In genomic region chr10:14579405-14579804, GRCh38 we compare ENCODE assay signal across 15 cellular contexts.
DNase-seq lines count a peak whose midpoint lies in the region; ATAC-seq and TF ChIP-seq lines count a peak whose summit lies in the region.
"Had no signal": no experiment of that assay in that cellular context is flagged by ENCODE, and none has a peak within 500 bp of the region (broad histone marks: within the 10 kb centered on the region; RNA-seq: fewer than 3 reads in every experiment).

No MANE protein-coding gene starts in this region.

- H3K27me3 Mint-ChIP-seq in Calu3 (ENCODE audit: unreplicated experiment) = no peaks in the 10 kb centered on the region
- no peaks in the 10 kb centered on the region for H3K27me3 Mint-ChIP-seq in effector memory CD8-positive, alpha-beta T cell

- CTCF ChIA-PET in Calu3 (lab: Charles Lee) = interaction anchor here (0.6 to 1.7 kb wide), 4 partner anchors 9 to 245 kb away, joined by 3 to 5 read pairs (median 4); no protein-coding TSS in a partner anchor

- H3K4me3 Mint-ChIP-seq in Calu3 (ENCODE audit: low read depth, unreplicated experiment) = no peak overlapping the region
- H3K4me3 Mint-ChIP-seq in effector memory CD8-positive, alpha-beta T cell = no peak overlapping the region
- H3K4me3 Mint-ChIP-seq: H9 had no signal

- peak overlapping the region; percentile 54 for H3K27ac ChIP-seq in osteoblast (ENCODE audit: low read depth, low read length)
- H3K27ac ChIP-seq in effector memory CD4-positive, alpha-beta T cell (ENCODE audit: insufficient read depth, low read length, poor library complexity, severe bottlenecking) = no peak overlapping the region

- no peaks in the 10 kb centered on the region for H4K20me1 ChIP-seq in osteoblast (ENCODE audit: insufficient read depth, low read length)

- TF ChIP-seq CTCF in Calu3 (IDR thresholded peaks at IDR 0.05; ENCODE audit: unreplicated experiment) = no peak
- TF ChIP-seq CTCF in osteoblast (IDR thresholded peaks at IDR 0.05; ENCODE audit: extremely low read depth, low read depth, low read length) = no peak

- H3K27me3 ChIP-seq in osteoblast (ENCODE audit: insufficient read depth, low read length) = no peaks in the 10 kb centered on the region
- H3K27me3 ChIP-seq in effector memory CD4-positive, alpha-beta T cell (replicated peaks; ENCODE audit: control insufficient read depth, insufficient read depth, low read length, poor library complexity, severe bottlenecking) = no peaks in the 10 kb centered on the region

- no TSS peak for BruUV-seq in Calu3 (replicated peaks; lab: Mats Ljungman, UMichigan)

- H3K4me1 ChIP-seq in osteoblast (ENCODE audit: insufficient read depth, low read length) = peaks cover 16% of the 10 kb centered on the region
- peaks cover 34% of the 10 kb centered on the region for H3K4me1 ChIP-seq in effector memory CD4-positive, alpha-beta T cell (ENCODE audit: control insufficient read depth, insufficient read depth, low read length, poor library complexity, severe bottlenecking)

- no peak overlapping the region for H3K4me3 ChIP-seq in osteoblast (ENCODE audit: insufficient read depth, low read length)
- no peak overlapping the region for H3K4me3 ChIP-seq in effector memory CD4-positive, alpha-beta T cell (ENCODE audit: insufficient read depth, low read depth, low read length, poor library complexity, severe bottlenecking)

- H3K27ac Mint-ChIP-seq in Calu3 (ENCODE audit: unreplicated experiment) = peak overlapping the region; percentile 93
- H3K27ac Mint-ChIP-seq in effector memory CD8-positive, alpha-beta T cell = peak overlapping the region; percentile 38 to 99

- no peak overlapping the region for H2AFZ ChIP-seq in osteoblast (ENCODE audit: low read length)

- H3K9me3 ChIP-seq in osteoblast (ENCODE audit: low read depth, low read length) = no peaks in the 10 kb centered on the region
- H3K9me3 ChIP-seq in effector memory CD4-positive, alpha-beta T cell (ENCODE audit: control insufficient read depth, low read length) = no peaks in the 10 kb centered on the region

- no peaks in the 10 kb centered on the region for H3K36me3 ChIP-seq in osteoblast (ENCODE audit: insufficient read depth, low read length)
- peaks cover 9% of the 10 kb centered on the region for H3K36me3 ChIP-seq in effector memory CD4-positive, alpha-beta T cell (ENCODE audit: control insufficient read depth, insufficient read depth, low read length)

- peaks cover 57% of the 10 kb centered on the region for H3K79me2 ChIP-seq in osteoblast (ENCODE audit: insufficient read depth, low read length)

- no peak for ATAC-seq in effector memory CD8-positive, alpha-beta T cell (replicated peaks)
- ATAC-seq in esophagus mucosa = no peak

- no peaks in the 10 kb centered on the region for H3K9me3 Mint-ChIP-seq in Calu3 (ENCODE audit: low read depth, unreplicated experiment)
- no peaks in the 10 kb centered on the region for H3K9me3 Mint-ChIP-seq in effector memory CD8-positive, alpha-beta T cell
- H3K9me3 Mint-ChIP-seq: H9 had no signal

- peaks cover 65% of the 10 kb centered on the region for H3K4me1 Mint-ChIP-seq in Calu3 (ENCODE audit: low read depth, unreplicated experiment)
- H3K4me1 Mint-ChIP-seq in effector memory CD8-positive, alpha-beta T cell (ENCODE audit: low read depth in 2 of 2) = peaks cover 40 to 70% of the 10 kb centered on the region in 2 donors

- H3K36me3 Mint-ChIP-seq in Calu3 (ENCODE audit: insufficient read depth, unreplicated experiment) = peaks cover 56% of the 10 kb centered on the region
- peaks cover 57% of the 10 kb centered on the region for H3K36me3 Mint-ChIP-seq in effector memory CD8-positive, alpha-beta T cell (ENCODE audit: insufficient read depth)

- intact Hi-C loops in Calu3 (cut with micrococcal nuclease; ENCODE audit: unreplicated experiment) (loop anchor here (10.0 kb wide), 2 partner anchors 75 to 245 kb away; no protein-coding TSS in a partner anchor), head of caudate nucleus (cut with DNase I) (no loop called here)

- H3K4me2 ChIP-seq in osteoblast (ENCODE audit: insufficient read depth, low read length) = no peak overlapping the region

- DNase-seq in Calu3 (no peak), NCI-H226 (peak; percentile 42), osteoblast (ENCODE audit: insufficient read length, low spot score, missing footprints) (no peak), RPMI8226 (no peak), head of caudate nucleus (no peak)
- no peak for DNase-seq in effector memory CD8-positive, alpha-beta T cell
- no peak for DNase-seq in effector memory CD4-positive, alpha-beta T cell
- DNase-seq: cerebellar nuclear complex; DND-41; glutamatergic neuron; H9; NCI-H524; small intestine; stimulated activated CD8-positive, alpha-beta memory T cell treated with anti-CD3 and anti-CD28 coated beads, Interleukin-4, amount 100 ng/mL, for 48 hours had no signal
